1 cellular context compared by ENCODE assay signal in genomic region chr16:16021988-16022682, GRCh38.
TF ChIP-seq lines count a peak whose summit lies in the region.

No MANE protein-coding gene starts in this region.

TF ChIP-seq in HepG2, 621 proteins besides CTCF, POLR2A, EP300 and RAD21 (continued from another document and continues in another):
- TF ChIP-seq, protein P1, sequence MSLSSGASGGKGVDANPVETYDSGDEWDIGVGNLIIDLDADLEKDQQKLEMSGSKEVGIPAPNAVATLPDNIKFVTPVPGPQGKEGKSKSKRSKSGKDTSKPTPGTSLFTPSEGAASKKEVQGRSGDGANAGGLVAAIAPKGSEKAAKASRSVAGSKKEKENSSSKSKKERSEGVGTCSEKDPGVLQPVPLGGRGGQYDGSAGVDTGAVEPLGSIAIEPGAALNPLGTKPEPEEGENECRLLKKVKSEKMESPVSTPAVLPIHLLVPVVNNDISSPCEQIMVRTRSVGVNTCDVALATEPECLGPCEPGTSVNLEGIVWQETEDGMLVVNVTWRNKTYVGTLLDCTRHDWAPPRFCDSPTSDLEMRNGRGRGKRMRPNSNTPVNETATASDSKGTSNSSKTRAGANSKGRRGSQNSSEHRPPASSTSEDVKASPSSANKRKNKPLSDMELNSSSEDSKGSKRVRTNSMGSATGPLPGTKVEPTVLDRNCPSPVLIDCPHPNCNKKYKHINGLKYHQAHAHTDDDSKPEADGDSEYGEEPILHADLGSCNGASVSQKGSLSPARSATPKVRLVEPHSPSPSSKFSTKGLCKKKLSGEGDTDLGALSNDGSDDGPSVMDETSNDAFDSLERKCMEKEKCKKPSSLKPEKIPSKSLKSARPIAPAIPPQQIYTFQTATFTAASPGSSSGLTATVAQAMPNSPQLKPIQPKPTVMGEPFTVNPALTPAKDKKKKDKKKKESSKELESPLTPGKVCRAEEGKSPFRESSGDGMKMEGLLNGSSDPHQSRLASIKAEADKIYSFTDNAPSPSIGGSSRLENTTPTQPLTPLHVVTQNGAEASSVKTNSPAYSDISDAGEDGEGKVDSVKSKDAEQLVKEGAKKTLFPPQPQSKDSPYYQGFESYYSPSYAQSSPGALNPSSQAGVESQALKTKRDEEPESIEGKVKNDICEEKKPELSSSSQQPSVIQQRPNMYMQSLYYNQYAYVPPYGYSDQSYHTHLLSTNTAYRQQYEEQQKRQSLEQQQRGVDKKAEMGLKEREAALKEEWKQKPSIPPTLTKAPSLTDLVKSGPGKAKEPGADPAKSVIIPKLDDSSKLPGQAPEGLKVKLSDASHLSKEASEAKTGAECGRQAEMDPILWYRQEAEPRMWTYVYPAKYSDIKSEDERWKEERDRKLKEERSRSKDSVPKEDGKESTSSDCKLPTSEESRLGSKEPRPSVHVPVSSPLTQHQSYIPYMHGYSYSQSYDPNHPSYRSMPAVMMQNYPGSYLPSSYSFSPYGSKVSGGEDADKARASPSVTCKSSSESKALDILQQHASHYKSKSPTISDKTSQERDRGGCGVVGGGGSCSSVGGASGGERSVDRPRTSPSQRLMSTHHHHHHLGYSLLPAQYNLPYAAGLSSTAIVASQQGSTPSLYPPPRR (CRISPR knock-in tag; IDR thresholded peaks at IDR 0.05; ENCODE audit: borderline replicate concordance) = 0 out of 2 replicates have a peak, but pooled peaks have one; percentile 24
- TF ChIP-seq RXRA (CRISPR knock-in tag; IDR thresholded peaks at IDR 0.05) (peak; percentile 98), ETV5 (CRISPR knock-in tag; IDR thresholded peaks at IDR 0.05; ENCODE audit: borderline replicate concordance) (no peak; the same call in 1 of the 2 replicates), ZNF460 (CRISPR knock-in tag; IDR thresholded peaks at IDR 0.05; ENCODE audit: borderline replicate concordance) (no peak), TCF7 (IDR thresholded peaks at IDR 0.05; ENCODE audit: low read depth) (no peak), DNMT3B (CRISPR knock-in tag; conservative IDR thresholded peaks at IDR 0.05) (peak; percentile 28; the same call in 1 of the 2 replicates), ZNF282 (IDR thresholded peaks at IDR 0.05; ENCODE audit: partially characterized antibody) (peak; percentile 100), RBM39 (IDR thresholded peaks at IDR 0.05; ENCODE audit: low read depth, low read length, poor library complexity, severe bottlenecking) (peak; percentile 66), ZFY (CRISPR knock-in tag; IDR thresholded peaks at IDR 0.05) (peak; percentile 56; the same call in 1 of the 2 replicates), MZF1 (CRISPR knock-in tag; IDR thresholded peaks at IDR 0.05; ENCODE audit: borderline replicate concordance) (0 out of 2 replicates have a peak, but pooled peaks have one; percentile 23), ZNF292 (CRISPR knock-in tag; IDR thresholded peaks at IDR 0.05; ENCODE audit: borderline replicate concordance, low read depth) (peak; percentile 79; the same call in 1 of the 2 replicates), TBX2 (CRISPR knock-in tag; IDR thresholded peaks at IDR 0.05; ENCODE audit: borderline replicate concordance) (peak; percentile 41; the same call in 1 of the 2 replicates), SIN3A (IDR thresholded peaks at IDR 0.05; ENCODE audit: borderline replicate concordance, low read depth, low read length) (peak; percentile 84; the same call in 1 of the 2 replicates), TEAD3 (CRISPR knock-in tag; optimal IDR thresholded peaks at IDR 0.05; ENCODE audit: borderline replicate concordance) (peak; percentile 62), ZNF232 (CRISPR knock-in tag; IDR thresholded peaks at IDR 0.05; ENCODE audit: borderline replicate concordance) (no peak), MXI1 (IDR thresholded peaks at IDR 0.05; ENCODE audit: borderline replicate concordance, low read depth, low read length) (peak; percentile 78; the same call in 1 of the 3 replicates), GATAD1 (CRISPR knock-in tag; IDR thresholded peaks at IDR 0.05) (0 out of 2 replicates have a peak, but pooled peaks have one; percentile 46), CBX5 (CRISPR knock-in tag; IDR thresholded peaks at IDR 0.05; ENCODE audit: borderline replicate concordance) (peak; percentile 74; the same call in 1 of the 2 replicates), FOXK1 (CRISPR knock-in tag; IDR thresholded peaks at IDR 0.05; ENCODE audit: borderline replicate concordance, low read depth) (peak; percentile 64; the same call in 1 of the 2 replicates), ZNF792 (CRISPR knock-in tag; IDR thresholded peaks at IDR 0.05) (peak; percentile 89), XRCC5 (optimal IDR thresholded peaks at IDR 0.05; ENCODE audit: low read length) (peak; percentile 80), ZFP1 (CRISPR knock-in tag; IDR thresholded peaks at IDR 0.05) (0 out of 2 replicates have a peak, but pooled peaks have one; percentile 33), ZNF335 (CRISPR knock-in tag; IDR thresholded peaks at IDR 0.05) (peak; percentile 75; the same call in 1 of the 2 replicates), ARID5B (CRISPR knock-in tag; IDR thresholded peaks at IDR 0.05) (peak; percentile 85), ZNF124 (CRISPR knock-in tag; IDR thresholded peaks at IDR 0.05) (no peak), ZNF276 (CRISPR knock-in tag; IDR thresholded peaks at IDR 0.05; ENCODE audit: low read depth) (no peak), HIVEP1 (CRISPR knock-in tag; IDR thresholded peaks at IDR 0.05) (peak; percentile 45; the same call in 1 of the 2 replicates), HMGXB3 (CRISPR knock-in tag; IDR thresholded peaks at IDR 0.05; ENCODE audit: borderline replicate concordance) (peak; percentile 74; the same call in 1 of the 2 replicates), PBX2 (CRISPR knock-in tag; IDR thresholded peaks at IDR 0.05) (peak; percentile 67), MAFK (conservative IDR thresholded peaks at IDR 0.05 in 1 of 2, IDR thresholded peaks at IDR 0.05 in 1 of 2; ENCODE audit: low read length in 2 of 2) (peak; percentile 91 to 99), THRA (CRISPR knock-in tag; IDR thresholded peaks at IDR 0.05; ENCODE audit: borderline replicate concordance) (peak; percentile 95), KLF9 (CRISPR knock-in tag; IDR thresholded peaks at IDR 0.05; ENCODE audit: low read depth) (no peak), ATF3 (CRISPR knock-in tag; IDR thresholded peaks at IDR 0.05) (peak; percentile 77), RBM22 (optimal IDR thresholded peaks at IDR 0.05; ENCODE audit: low read length) (peak; percentile 68), ZNF256 (CRISPR knock-in tag; conservative IDR thresholded peaks at IDR 0.05) (no peak)
- TF ChIP-seq, protein P2, sequence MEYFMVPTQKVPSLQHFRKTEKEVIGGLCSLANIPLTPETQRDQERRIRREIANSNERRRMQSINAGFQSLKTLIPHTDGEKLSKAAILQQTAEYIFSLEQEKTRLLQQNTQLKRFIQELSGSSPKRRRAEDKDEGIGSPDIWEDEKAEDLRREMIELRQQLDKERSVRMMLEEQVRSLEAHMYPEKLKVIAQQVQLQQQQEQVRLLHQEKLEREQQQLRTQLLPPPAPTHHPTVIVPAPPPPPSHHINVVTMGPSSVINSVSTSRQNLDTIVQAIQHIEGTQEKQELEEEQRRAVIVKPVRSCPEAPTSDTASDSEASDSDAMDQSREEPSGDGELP (IDR thresholded peaks at IDR 0.05; ENCODE audit: borderline replicate concordance, low read depth) = peak; percentile 95
- TF ChIP-seq, protein P3, sequence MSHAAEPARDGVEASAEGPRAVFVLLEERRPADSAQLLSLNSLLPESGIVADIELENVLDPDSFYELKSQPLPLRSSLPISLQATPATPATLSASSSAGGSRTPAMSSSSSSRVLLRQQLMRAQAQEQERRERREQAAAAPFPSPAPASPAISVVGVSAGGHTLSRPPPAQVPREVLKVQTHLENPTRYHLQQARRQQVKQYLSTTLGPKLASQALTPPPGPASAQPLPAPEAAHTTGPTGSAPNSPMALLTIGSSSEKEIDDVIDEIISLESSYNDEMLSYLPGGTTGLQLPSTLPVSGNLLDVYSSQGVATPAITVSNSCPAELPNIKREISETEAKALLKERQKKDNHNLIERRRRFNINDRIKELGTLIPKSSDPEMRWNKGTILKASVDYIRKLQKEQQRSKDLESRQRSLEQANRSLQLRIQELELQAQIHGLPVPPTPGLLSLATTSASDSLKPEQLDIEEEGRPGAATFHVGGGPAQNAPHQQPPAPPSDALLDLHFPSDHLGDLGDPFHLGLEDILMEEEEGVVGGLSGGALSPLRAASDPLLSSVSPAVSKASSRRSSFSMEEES (CRISPR knock-in tag; IDR thresholded peaks at IDR 0.05) = 0 out of 2 replicates have a peak, but pooled peaks have one; percentile 43
